ENCODE assay signal across 24 cellular contexts in genomic region chr5:65771266-65771665, GRCh38.
"Had no signal": no experiment of that assay in that cellular context is flagged by ENCODE, and none has a peak within 500 bp of the region (broad histone marks: within the 10 kb centered on the region; RNA-seq: fewer than 3 reads in every experiment).

No MANE protein-coding gene starts in this region.

- DNase-seq: activated B cell treated with CpG ODN at 0.5 μM for 24 hours; activated CD4-positive, alpha-beta T cell treated with anti-CD3 and anti-CD28 coated beads for 1 hour; activated CD4-positive, alpha-beta T cell treated with anti-CD3 and anti-CD28 coated beads, Interleukin-2, amount 10 ng/mL, durations not matched to agents 24 days and 14 days; activated CD4-positive, alpha-beta T cell treated with anti-CD3 and anti-CD28 coated beads, Interleukin-2, amount 50 U/mL, for 48 hours; activated CD8-positive, alpha-beta memory T cell treated with anti-CD3 and anti-CD28 coated beads, Interleukin-2, amount 10 ng/mL, durations not matched to agents 7 days and 5 days; activated effector memory CD4-positive, alpha-beta T cell treated with Interleukin-2 at 50 U/mL for 16 hours; activated naive CD4-positive, alpha-beta T cell; activated T-cell treated with anti-CD3 and anti-CD28 coated beads, Interleukin-2, amount 50 U/mL, for 24 hours; body of pancreas; Kasumi-1; KBM-7; NCI-H1105 treated with DMSO at 0.1 percent for 48 hours; NCI-H1436 treated with DMSO at 0.1 percent for 48 hours; NCI-H187; NCI-H2081; NCI-H2171; NCI-H2227 treated with DMSO at 0.1 percent for 48 hours; NCI-H446 treated with DMSO at 0.1 percent for 48 hours; NCI-H69; NK-92 treated with Interleukin-12 subunit alpha and Interleukin-12 subunit beta, amount 100 ng/mL, for 24 hours; OCI-M1; RPMI8226; SK-N-SH had no signal

- H3K27ac ChIP-seq: ascending aorta, body of pancreas had no signal
